ENCODE assay signal across 1 cellular context in genomic region chr16:14773654-14774053, GRCh38. TPM values are rescaled to one million over a fixed set of nuclear protein-coding genes. Genes with fewer than 3 reads are reported as not detected.
"Had no signal": no experiment of that assay in that cellular context is flagged by ENCODE, and none has a peak within 500 bp of the region (broad histone marks: within the 10 kb centered on the region; RNA-seq: fewer than 3 reads in every experiment).

No MANE protein-coding gene starts in this region.

RNA-seq across cellular contexts. Expression of gene NPIPA2, which starts 31.3 kb away (rescaled TPM):
- total RNA-seq: H4 had no signal
